ENCODE assay signal across 8 cellular contexts in genomic region chr17:81960130-81960958, GRCh38. TPM values are rescaled to one million over a fixed set of nuclear protein-coding genes. Genes with fewer than 3 reads are reported as not detected.
DNase-seq lines count a peak whose midpoint lies in the region; ATAC-seq lines count a peak whose summit lies in the region.
"Had no signal": no experiment of that assay in that cellular context is flagged by ENCODE, and none has a peak within 500 bp of the region (broad histone marks: within the 10 kb centered on the region; RNA-seq: fewer than 3 reads in every experiment).

No MANE protein-coding gene starts in this region.

- ATAC-seq in stimulated activated effector memory CD8-positive, alpha-beta T cell treated with anti-CD3 and anti-CD28 coated beads, Interleukin-12 subunit alpha, Interleukin-12 subunit beta, amount 100 ng/mL, for 72 hours: peak; percentile 3
- no peak for ATAC-seq in HG02763 (IDR thresholded peaks at IDR 0.05; ENCODE audit: unreplicated experiment)

- H3K27ac Mint-ChIP-seq in stimulated activated effector memory CD8-positive, alpha-beta T cell treated with anti-CD3 and anti-CD28 coated beads, Interleukin-12 subunit alpha, Interleukin-12 subunit beta, amount 100 ng/mL, for 72 hours: no peak overlapping the region

- H4K20me1 ChIP-seq in GM23248 (ENCODE audit: insufficient read depth): no peaks in the 10 kb centered on the region

- in situ Hi-C loops in GM23248 (cut with MboI): no loop called here

- no peaks in the 10 kb centered on the region for H3K9me2 ChIP-seq in GM23248 (ENCODE audit: insufficient read depth)

- H3F3A ChIP-seq in GM23248 (ENCODE audit: insufficient read depth): peaks cover 13% of the 10 kb centered on the region

- H2AFZ ChIP-seq in GM23248: peak overlapping the region; percentile 23; the same call in 1 of the 2 replicates

- 3 to 5% methylated on average over 78 to 83 of the region's 98 CpGs for WGBS in GM23248 (ENCODE audit: low coverage in 1 of 2, low lambda C conversion rate in 2 of 2, missing lambda C conversion rate in 2 of 2), 2 experiments

- no peak overlapping the region for H3K9ac ChIP-seq in GM23248
- H3K9ac ChIP-seq in iPS-15b (ENCODE audit: low read depth, low read length): no peak overlapping the region

- H3K4me2 ChIP-seq in GM23248 (ENCODE audit: unreplicated experiment): no peak overlapping the region

- H3K4me1 ChIP-seq in GM23248 (ENCODE audit: insufficient read depth) (peaks cover 10% of the 10 kb centered on the region; the same call in 1 of the 2 replicates), iPS-15b (ENCODE audit: control insufficient read depth, insufficient read depth, low read length) (no peaks in the 10 kb centered on the region)

- H3K27me3 ChIP-seq in GM23248 (replicated peaks; ENCODE audit: insufficient read depth): peaks cover 20% of the 10 kb centered on the region
- peaks cover 64% of the 10 kb centered on the region for H3K27me3 ChIP-seq in iPS-15b (ENCODE audit: control insufficient read depth, insufficient read depth, low read length)

- H3K9me3 ChIP-seq in GM23248 (ENCODE audit: low read depth): no peaks in the 10 kb centered on the region
- H3K9me3 ChIP-seq in iPS-15b (ENCODE audit: control insufficient read depth, insufficient read depth, low read length): no peaks in the 10 kb centered on the region

- peaks cover 9% of the 10 kb centered on the region for H3K4me1 Mint-ChIP-seq in stimulated activated effector memory CD8-positive, alpha-beta T cell treated with anti-CD3 and anti-CD28 coated beads, Interleukin-12 subunit alpha, Interleukin-12 subunit beta, amount 100 ng/mL, for 72 hours

- DNase-seq in GM23248: no peak
- DNase-seq in RPMI8226: peak; percentile 25
- DNase-seq in stimulated activated effector memory CD8-positive, alpha-beta T cell treated with anti-CD3 and anti-CD28 coated beads, Interleukin-12 subunit alpha, Interleukin-12 subunit beta, amount 100 ng/mL, for 72 hours (ENCODE audit: low spot score in 2 of 2): no peak
- no peak for DNase-seq in NCI-H2171 treated with DMSO at 0.1 percent for 48 hours (lab: John Stamatoyannopoulos, UW)
- DNase-seq in activated naive CD4-positive, alpha-beta T cell treated with Interleukin-2 at 50 U/mL for 16 hours: no peak
- DNase-seq: kidney glomerular epithelial cell had no signal

- H3K4me3 ChIP-seq in GM23248 (peak overlapping the region; percentile 34; the same call in 1 of the 2 replicates), iPS-15b (ENCODE audit: low read depth, low read length) (peak overlapping the region; percentile 27)

- no peaks in the 10 kb centered on the region for H3K36me3 ChIP-seq in GM23248 (ENCODE audit: low read depth)
- H3K36me3 ChIP-seq in iPS-15b (ENCODE audit: control insufficient read depth, insufficient read depth, low read length): no peaks in the 10 kb centered on the region

- peak overlapping the region; percentile 22 for H3K4me3 Mint-ChIP-seq in stimulated activated effector memory CD8-positive, alpha-beta T cell treated with anti-CD3 and anti-CD28 coated beads, Interleukin-12 subunit alpha, Interleukin-12 subunit beta, amount 100 ng/mL, for 72 hours

- no peak overlapping the region for H3K27ac ChIP-seq in GM23248

- H3K79me2 ChIP-seq in GM23248 (ENCODE audit: insufficient read depth): no peaks in the 10 kb centered on the region

- no peaks in the 10 kb centered on the region for H3K9me3 Mint-ChIP-seq in stimulated activated effector memory CD8-positive, alpha-beta T cell treated with anti-CD3 and anti-CD28 coated beads, Interleukin-12 subunit alpha, Interleukin-12 subunit beta, amount 100 ng/mL, for 72 hours

- H3K36me3 Mint-ChIP-seq in stimulated activated effector memory CD8-positive, alpha-beta T cell treated with anti-CD3 and anti-CD28 coated beads, Interleukin-12 subunit alpha, Interleukin-12 subunit beta, amount 100 ng/mL, for 72 hours: peaks cover 6% of the 10 kb centered on the region

RNA-seq across cellular contexts. Expression of gene NOTUM, which starts 0.6 kb away (rescaled TPM):
- not detected in 2 replicates for total RNA-seq in GM23248 (2014; rRNA removed; shearing (Covaris generic))
- polyA plus RNA-seq in GM23248 (2016; fragmentation: Nextera tagmentation; extraction: Ambion mirVana): not detected in 2 replicates

RNA-seq across cellular contexts. Expression of gene MYADML2, which starts 13.3 kb away (rescaled TPM):
- total RNA-seq in GM23248 (2014; rRNA removed; shearing (Covaris generic)): not detected in 2 replicates
- polyA plus RNA-seq in GM23248 (2016; fragmentation: Nextera tagmentation; extraction: Ambion mirVana): 0.14 TPM in 1 of 2 replicates, not detected in the other

RNA-seq across cellular contexts. Expression of gene ASPSCR1, which starts 17.1 kb away (rescaled TPM):
- 23.4 and 23.5 TPM in 2 replicates for total RNA-seq in GM23248 (2014; rRNA removed; shearing (Covaris generic))
- polyA plus RNA-seq in GM23248 (2016; fragmentation: Nextera tagmentation; extraction: Ambion mirVana): 20.6 and 22.6 TPM in 2 replicates

RNA-seq across cellular contexts. Expression of gene PYCR1, which starts 23.2 kb away (rescaled TPM):
- 229 and 279 TPM in 2 replicates for total RNA-seq in GM23248 (2014; rRNA removed; shearing (Covaris generic))
- 181 and 197 TPM in 2 replicates for polyA plus RNA-seq in GM23248 (2016; fragmentation: Nextera tagmentation; extraction: Ambion mirVana)

RNA-seq across cellular contexts. Expression of gene MAFG, which starts 32.8 kb away (rescaled TPM):
- total RNA-seq in GM23248 (2014; rRNA removed; shearing (Covaris generic)): 17.7 and 19.8 TPM in 2 replicates
- polyA plus RNA-seq in GM23248 (2016; fragmentation: Nextera tagmentation; extraction: Ambion mirVana): 5.0 and 6.4 TPM in 2 replicates
